Comparison of ENCODE assay signal across 1 cellular context in genomic region chr6:31738048-31738979, GRCh38.
TF ChIP-seq lines count a peak whose summit lies in the region.

No MANE protein-coding gene starts in this region.

TF ChIP-seq in K562, 482 proteins besides CTCF, POLR2A, EP300 and RAD21 (continued from another document and continues in another):
- no peak for TF ChIP-seq ZNF589 (CRISPR knock-in tag; IDR thresholded peaks at IDR 0.05; ENCODE audit: low read depth)
- peak; percentile 47 to 58 for TF ChIP-seq E2F6 (IDR thresholded peaks at IDR 0.05; ENCODE audit: borderline replicate concordance in 1 of 2, extremely low read depth in 1 of 2, insufficient read depth in 1 of 2, insufficient read length in 1 of 2, low read depth in 1 of 2, low read length in 1 of 2, poor library complexity in 1 of 2, severe bottlenecking in 1 of 2)
- no peak for TF ChIP-seq NFRKB (IDR thresholded peaks at IDR 0.05; ENCODE audit: low read depth)
- TF ChIP-seq ZNF79 (CRISPR knock-in tag; IDR thresholded peaks at IDR 0.05; ENCODE audit: low read depth) = peak; percentile 25; the same call in 1 of the 2 replicates
- TF ChIP-seq SIX5 (IDR thresholded peaks at IDR 0.05; ENCODE audit: borderline replicate concordance in 1 of 2, insufficient read depth in 1 of 2, low read depth in 1 of 2, low read length in 2 of 2) = no peak
- peak; percentile 86 for TF ChIP-seq ELF4 (CRISPR knock-in tag; IDR thresholded peaks at IDR 0.05)
- TF ChIP-seq ZNF586 (CRISPR knock-in tag; conservative IDR thresholded peaks at IDR 0.05) = peak; percentile 7; the same call in 1 of the 2 replicates
- peak; percentile 93 for TF ChIP-seq SUPT5H (IDR thresholded peaks at IDR 0.05)
- no peak for TF ChIP-seq E2F5 (CRISPR knock-in tag; IDR thresholded peaks at IDR 0.05)
- TF ChIP-seq SFPQ (IDR thresholded peaks at IDR 0.05; ENCODE audit: low read depth, low read length) = no peak
- 0 out of 2 replicates have a peak, but pooled peaks have one; percentile 2 for TF ChIP-seq TFE3 (CRISPR knock-in tag; IDR thresholded peaks at IDR 0.05)
- TF ChIP-seq RBFOX2 (IDR thresholded peaks at IDR 0.05; ENCODE audit: low read depth, low read length) = peak; percentile 73
- no peak for TF ChIP-seq SLC30A9 (CRISPR knock-in tag; IDR thresholded peaks at IDR 0.05)
- TF ChIP-seq MIER1 (IDR thresholded peaks at IDR 0.05; ENCODE audit: low read depth) = no peak
- no peak for TF ChIP-seq RBM14 (IDR thresholded peaks at IDR 0.05; ENCODE audit: borderline replicate concordance, insufficient read depth, low read depth, low read length)
- no peak for TF ChIP-seq PBX2 (CRISPR knock-in tag; IDR thresholded peaks at IDR 0.05; ENCODE audit: low read depth)
- peak; percentile 52 for TF ChIP-seq PBX2 (tag; conservative IDR thresholded peaks at IDR 0.05; ENCODE audit: low read depth)
- no peak for TF ChIP-seq ASH1L (IDR thresholded peaks at IDR 0.05; ENCODE audit: borderline replicate concordance, low read depth, partially characterized antibody)
- TF ChIP-seq MYNN (IDR thresholded peaks at IDR 0.05) = no peak
- TF ChIP-seq MYNN (CRISPR knock-in tag; IDR thresholded peaks at IDR 0.05) = no peak
- no peak for TF ChIP-seq FOS (IDR thresholded peaks at IDR 0.05; ENCODE audit: extremely low read depth, insufficient read length)
- no peak for TF ChIP-seq PRDM10 (IDR thresholded peaks at IDR 0.05; ENCODE audit: partially characterized antibody)
- TF ChIP-seq NR2C2 (CRISPR knock-in tag; IDR thresholded peaks at IDR 0.05) = 0 out of 2 replicates have a peak, but pooled peaks have one; percentile 38
- TF ChIP-seq NR2C2 (tag; IDR thresholded peaks at IDR 0.05) = no peak
- peak; percentile 88 for TF ChIP-seq OTX1 (CRISPR knock-in tag; IDR thresholded peaks at IDR 0.05)
- 0 out of 2 replicates have a peak, but pooled peaks have one; percentile 76 for TF ChIP-seq KDM2B (CRISPR knock-in tag; IDR thresholded peaks at IDR 0.05)
- peak; percentile 94 for TF ChIP-seq POLR2B (IDR thresholded peaks at IDR 0.05; ENCODE audit: low read depth, partially characterized antibody)
- TF ChIP-seq ETV6 (IDR thresholded peaks at IDR 0.05; ENCODE audit: borderline replicate concordance in 1 of 2, low read depth in 2 of 2, low read length in 1 of 2) = peak in 1 of 2 experiments; percentile 94; a peak in 2 of 4 replicates
- no peak for TF ChIP-seq ETV6 (CRISPR knock-in tag; IDR thresholded peaks at IDR 0.05; ENCODE audit: borderline replicate concordance)
- TF ChIP-seq E4F1 (CRISPR knock-in tag; IDR thresholded peaks at IDR 0.05; ENCODE audit: borderline replicate concordance) = no peak; the same call in 1 of the 2 replicates
- no peak for TF ChIP-seq CBFB (CRISPR knock-in tag; IDR thresholded peaks at IDR 0.05)
- 0 out of 2 replicates have a peak, but pooled peaks have one; percentile 50 for TF ChIP-seq ZFP1 (CRISPR knock-in tag; IDR thresholded peaks at IDR 0.05)
- 0 out of 2 replicates have a peak, but pooled peaks have one; percentile 15 for TF ChIP-seq TEAD2 (tag; IDR thresholded peaks at IDR 0.05)
- peak; percentile 63 for TF ChIP-seq ZNF57 (CRISPR knock-in tag; IDR thresholded peaks at IDR 0.05)
- TF ChIP-seq DMBX1 (CRISPR knock-in tag; IDR thresholded peaks at IDR 0.05; ENCODE audit: borderline replicate concordance) = peak; percentile 17; the same call in 1 of the 2 replicates
- no peak for TF ChIP-seq RBM17 (IDR thresholded peaks at IDR 0.05; ENCODE audit: borderline replicate concordance, low read depth, low read length)
- no peak for TF ChIP-seq SRSF7 (optimal IDR thresholded peaks at IDR 0.05; ENCODE audit: low read depth, low read length)
- TF ChIP-seq BHLHE40 (IDR thresholded peaks at IDR 0.05; ENCODE audit: low read length) = peak; percentile 51
- no peak for TF ChIP-seq CEBPZ (IDR thresholded peaks at IDR 0.05; ENCODE audit: borderline replicate concordance, low read depth, low read length)
- TF ChIP-seq GTF2F1 (IDR thresholded peaks at IDR 0.05; ENCODE audit: low read depth, low read length) = peak; percentile 90; the same call in 1 of the 2 replicates
- TF ChIP-seq TRIM24 (IDR thresholded peaks at IDR 0.05) = 0 out of 4 replicates have a peak, but pooled peaks of 1 of the 2 experiments have one; percentile 61
- no peak for TF ChIP-seq HDGF (IDR thresholded peaks at IDR 0.05)
